ENCODE assay signal across 15 cellular contexts in genomic region chr11:57071829-57072228, GRCh38.
DNase-seq lines count a peak whose midpoint lies in the region; ATAC-seq and TF ChIP-seq lines count a peak whose summit lies in the region.
"Had no signal": no experiment of that assay in that cellular context is flagged by ENCODE, and none has a peak within 500 bp of the region (broad histone marks: within the 10 kb centered on the region; RNA-seq: fewer than 3 reads in every experiment).

No MANE protein-coding gene starts in this region.

- DNase-seq in GM23248 (peak; percentile 78), ascending aorta (ENCODE audit: low spot score in 2 of 2) (no peak), kidney tubule cell (ENCODE audit: low spot score) (peak; percentile 33), thoracic aorta (ENCODE audit: low spot score) (no peak), NCI-H1694 treated with DMSO at 0.1 percent for 48 hours (lab: John Stamatoyannopoulos, UW) (no peak), NCI-H1436 treated with DMSO at 0.1 percent for 48 hours (lab: John Stamatoyannopoulos, UW) (no peak), neural progenitor cell (ENCODE audit: low spot score) (no peak)
- DNase-seq: activated CD4-positive, alpha-beta T cell treated with anti-CD3 and anti-CD28 coated beads for 48 hours; activated gamma-delta T cell; DMS79; hippocampal formation; mucosa of descending colon; NCI-H1092; NCI-H748 treated with DMSO at 0.1 percent for 48 hours had no signal

- H3K9ac ChIP-seq in GM23248: peak overlapping the region; percentile 15; the same call in 1 of the 2 replicates
- H3K9ac ChIP-seq in neural progenitor cell: no peak overlapping the region

- H3K9me3 ChIP-seq in GM23248 (ENCODE audit: low read depth): no peaks in the 10 kb centered on the region
- H3K9me3 ChIP-seq in ascending aorta: no peaks in the 10 kb centered on the region
- H3K9me3 ChIP-seq in thoracic aorta: no peaks in the 10 kb centered on the region
- H3K9me3 ChIP-seq in neural progenitor cell (ENCODE audit: low read depth): no peaks in the 10 kb centered on the region
- H3K9me3 ChIP-seq: mucosa of descending colon had no signal

- H3K4me3 ChIP-seq in GM23248 (no peak overlapping the region), ascending aorta (no peak overlapping the region), thoracic aorta (no peak overlapping the region), neural progenitor cell (no peak overlapping the region)
- H3K4me3 ChIP-seq: mucosa of descending colon had no signal

- no peaks in the 10 kb centered on the region for H3K36me3 ChIP-seq in GM23248 (ENCODE audit: low read depth)
- no peaks in the 10 kb centered on the region for H3K36me3 ChIP-seq in ascending aorta
- H3K36me3 ChIP-seq in thoracic aorta: no peaks in the 10 kb centered on the region
- no peaks in the 10 kb centered on the region for H3K36me3 ChIP-seq in neural progenitor cell

- H3K4me2 ChIP-seq in GM23248 (ENCODE audit: unreplicated experiment): peak overlapping the region; percentile 47
- no peak overlapping the region for H3K4me2 ChIP-seq in neural progenitor cell

- H3K4me1 Mint-ChIP-seq in neural progenitor cell: no peaks in the 10 kb centered on the region

- H3K4me1 ChIP-seq in GM23248 (ENCODE audit: insufficient read depth) (peaks cover 31% of the 10 kb centered on the region), ascending aorta (peaks cover 0 to 4% of the 10 kb centered on the region in 2 donors), thoracic aorta (ENCODE audit: control insufficient read depth in 1 of 2, low read depth in 2 of 2) (peaks cover 0 to 20% of the 10 kb centered on the region in 2 donors), neural progenitor cell (no peaks in the 10 kb centered on the region)

- H3K4me3 Mint-ChIP-seq in neural progenitor cell: no peak overlapping the region

- H3K27me3 ChIP-seq in GM23248 (replicated peaks; ENCODE audit: insufficient read depth): no peaks in the 10 kb centered on the region
- no peaks in the 10 kb centered on the region for H3K27me3 ChIP-seq in ascending aorta
- H3K27me3 ChIP-seq in thoracic aorta (replicated peaks; ENCODE audit: insufficient read depth): no peaks in the 10 kb centered on the region
- no peaks in the 10 kb centered on the region for H3K27me3 ChIP-seq in neural progenitor cell

- no peaks in the 10 kb centered on the region for H3K36me3 Mint-ChIP-seq in neural progenitor cell

- peaks cover 2% of the 10 kb centered on the region for H3K9me3 Mint-ChIP-seq in neural progenitor cell

- ATAC-seq in thoracic aorta (ENCODE audit: insufficient number of reproducible peaks, low FRiP score, low read depth) (no peak), HG03442 (IDR thresholded peaks at IDR 0.05; ENCODE audit: unreplicated experiment) (no peak)

- no peaks in the 10 kb centered on the region for H3K79me2 ChIP-seq in GM23248 (ENCODE audit: insufficient read depth)
- H3K79me2 ChIP-seq in neural progenitor cell (ENCODE audit: low read depth): no peaks in the 10 kb centered on the region

- H3F3A ChIP-seq in GM23248 (ENCODE audit: insufficient read depth) (peaks cover 27% of the 10 kb centered on the region), neural progenitor cell (ENCODE audit: low read depth) (no peaks in the 10 kb centered on the region)

- H4K20me1 ChIP-seq in GM23248 (ENCODE audit: insufficient read depth) (no peaks in the 10 kb centered on the region), neural progenitor cell (ENCODE audit: low read depth) (no peaks in the 10 kb centered on the region)

- in situ Hi-C loops in GM23248 (cut with MboI): no loop called here

- H3K27me3 Mint-ChIP-seq in neural progenitor cell (ENCODE audit: insufficient read depth, low read depth): no peaks in the 10 kb centered on the region

- intact Hi-C loops in ascending aorta (cut with DNase I): loop anchor here (10.0 kb wide), 1 partner anchor 1503 kb away; the partner anchor contains the start of genes LPXN and ZFP91

- no peak overlapping the region for H3K27ac Mint-ChIP-seq in neural progenitor cell

- H2AFZ ChIP-seq in GM23248: no peak overlapping the region
- no peak overlapping the region for H2AFZ ChIP-seq in neural progenitor cell (replicated peaks)

- no peak for TF ChIP-seq CTCF in ascending aorta (IDR thresholded peaks at IDR 0.05)
- no peak for TF ChIP-seq CTCF in thoracic aorta (IDR thresholded peaks at IDR 0.05)
- no peak for TF ChIP-seq CTCF in neural progenitor cell (IDR thresholded peaks at IDR 0.05)

- H3K9me2 ChIP-seq in GM23248 (ENCODE audit: insufficient read depth): no peaks in the 10 kb centered on the region

- H3K27ac ChIP-seq in GM23248: peak overlapping the region; percentile 71
- H3K27ac ChIP-seq in ascending aorta: peak overlapping the region; percentile 30 to 60
- peak overlapping the region; percentile 51 to 71 for H3K27ac ChIP-seq in thoracic aorta
- H3K27ac ChIP-seq in neural progenitor cell: no peak overlapping the region

Comparison
In these comparisons a context has a peak if more than half of its experiments do, and no peak if none do; other contexts are left out.
1. DNase-seq: peak in GM23248 (single experiment) and kidney tubule cell (single experiment); none in ascending aorta (0 of 2), thoracic aorta (single experiment), NCI-H1694 treated with DMSO at 0.1 percent for 48 hours (single experiment), NCI-H1436 treated with DMSO at 0.1 percent for 48 hours (single experiment) and neural progenitor cell (single experiment).